Comparison of ENCODE assay signal across 8 cellular contexts in genomic region chr19:35000338-35000646, GRCh38. TPM values are rescaled to one million over a fixed set of nuclear protein-coding genes. Genes with fewer than 3 reads are reported as not detected.
DNase-seq lines count a peak whose midpoint lies in the region; ATAC-seq, FAIRE-seq and TF ChIP-seq lines count a peak whose summit lies in the region.

No MANE protein-coding gene starts in this region.

- H3K27me3 ChIP-seq in CD8-positive, alpha-beta T cell (ENCODE audit: insufficient read depth, low read length): no peaks in the 10 kb centered on the region
- H3K27me3 ChIP-seq in endodermal cell (ENCODE audit: control insufficient read depth, insufficient read depth, low read length, poor library complexity, severe bottlenecking) (no peaks in the 10 kb centered on the region), pancreas (no peaks in the 10 kb centered on the region)

- ATAC-seq in CD8-positive, alpha-beta T cell: no peak
- ATAC-seq in pancreas: no peak

- TF ChIP-seq POLR2A in NB4 (IDR thresholded peaks at IDR 0.05; ENCODE audit: extremely low read depth, insufficient read length): peak; percentile 46

- H3K27me3 Mint-ChIP-seq in CD8-positive, alpha-beta T cell (ENCODE audit: low read depth): no peaks in the 10 kb centered on the region
- H3K27me3 Mint-ChIP-seq in endodermal cell (ENCODE audit: insufficient read depth): no peaks in the 10 kb centered on the region

- no peaks in the 10 kb centered on the region for H3K9me3 ChIP-seq in CD8-positive, alpha-beta T cell (ENCODE audit: low read length)
- H3K9me3 ChIP-seq in endodermal cell (ENCODE audit: control insufficient read depth, low read length) (no peaks in the 10 kb centered on the region), pancreas (no peaks in the 10 kb centered on the region)

- H3K4me1 Mint-ChIP-seq in CD8-positive, alpha-beta T cell (ENCODE audit: low read depth): peaks cover 68% of the 10 kb centered on the region
- H3K4me1 Mint-ChIP-seq in endodermal cell: peaks cover 43% of the 10 kb centered on the region

- 0% methylated on average over 34 of the region's 37 CpGs; no CpG with 5 or more reads in 1 of the 2 experiments for WGBS in endodermal cell (ENCODE audit: insufficient coverage in 1 of 2, insufficient read length in 1 of 2), 2 experiments
- WGBS in pancreas, 2 donors: 0 to 1% methylated on average over 8 to 37 of the region's 37 CpGs

- peaks cover 35% of the 10 kb centered on the region for H3K36me3 Mint-ChIP-seq in CD8-positive, alpha-beta T cell
- peaks cover 15% of the 10 kb centered on the region for H3K36me3 Mint-ChIP-seq in endodermal cell (ENCODE audit: low read depth)

- DNase-seq in CD8-positive, alpha-beta T cell: no peak
- DNase-seq in NB4 (ENCODE audit: low read depth) (no peak), endodermal cell (no peak), pancreas (no peak), NCI-H526 (lab: John Stamatoyannopoulos, UW) (no peak), NCI-H2081 treated with DMSO at 0.1 percent for 48 hours (lab: John Stamatoyannopoulos, UW) (no peak), iPS-NIHi7 (ENCODE audit: extremely low spot score) (no peak), COLO829 (ENCODE audit: low spot score) (no peak)

- POLR2A ChIA-PET in CD8-positive, alpha-beta T cell (lab: Charles Lee): interaction anchor here (0.6 to 3.5 kb wide), 5 partner anchors 13 to 582 kb away, joined by 3 to 60 read pairs (median 13); no protein-coding TSS in a partner anchor

- no peaks in the 10 kb centered on the region for H3K9me3 Mint-ChIP-seq in CD8-positive, alpha-beta T cell
- H3K9me3 Mint-ChIP-seq in endodermal cell: no peaks in the 10 kb centered on the region

- H3K4me3 ChIP-seq in CD8-positive, alpha-beta T cell (ENCODE audit: low read depth, low read length): peak overlapping the region; percentile 41
- H3K4me3 ChIP-seq in NB4 (ENCODE audit: low read depth, low read length): no peak overlapping the region
- H3K4me3 ChIP-seq in endodermal cell (ENCODE audit: low read length): peak overlapping the region; percentile 79
- H3K4me3 ChIP-seq in pancreas: peak overlapping the region; percentile 76 to 95 (median 88)

- H3K27ac ChIP-seq in CD8-positive, alpha-beta T cell (ENCODE audit: low read depth, low read length): peak overlapping the region; percentile 86
- H3K27ac ChIP-seq in endodermal cell (ENCODE audit: low read depth, low read length) (no peak overlapping the region), pancreas (peak overlapping the region; percentile 88 to 99 (median 95))

- no peak for TF ChIP-seq CTCF in CD8-positive, alpha-beta T cell (IDR thresholded peaks at IDR 0.05)
- TF ChIP-seq CTCF in NB4 (IDR thresholded peaks at IDR 0.05; ENCODE audit: low read depth, low read length) (no peak), endodermal cell (conservative IDR thresholded peaks at IDR 0.05) (no peak), pancreas (IDR thresholded peaks at IDR 0.05) (no peak)

- H3K4me3 Mint-ChIP-seq in CD8-positive, alpha-beta T cell: peak overlapping the region; percentile 39
- peak overlapping the region; percentile 85 for H3K4me3 Mint-ChIP-seq in endodermal cell

- CTCF ChIA-PET in CD8-positive, alpha-beta T cell (lab: Charles Lee): interaction anchor here (1.4 to 5.5 kb wide), 4 partner anchors 13 to 37 kb away, joined by 4 to 68 read pairs (median 26); no protein-coding TSS in a partner anchor

- H3K36me3 ChIP-seq in CD8-positive, alpha-beta T cell (ENCODE audit: insufficient read depth, low read length): peaks cover 10% of the 10 kb centered on the region
- H3K36me3 ChIP-seq in endodermal cell (ENCODE audit: control insufficient read depth, insufficient read depth, low read length): peaks cover 5% of the 10 kb centered on the region
- H3K36me3 ChIP-seq in pancreas: no peaks in the 10 kb centered on the region

- peaks cover 78% of the 10 kb centered on the region for H3K4me1 ChIP-seq in CD8-positive, alpha-beta T cell (ENCODE audit: insufficient read depth, low read length)
- H3K4me1 ChIP-seq in endodermal cell (ENCODE audit: control insufficient read depth, insufficient read depth, low read length) (no peaks in the 10 kb centered on the region), pancreas (peaks cover 3 to 33% (median 23%) of the 10 kb centered on the region in 3 donors)

- H3K27ac Mint-ChIP-seq in CD8-positive, alpha-beta T cell: no peak overlapping the region
- no peak overlapping the region for H3K27ac Mint-ChIP-seq in endodermal cell

- FAIRE-seq in pancreas (lab: Jason Lieb, UNC): no peak

- intact Hi-C loops in CD8-positive, alpha-beta T cell (cut with DNase I, micrococcal nuclease): loop anchor here in 1 of 2 experiments (5.0 kb wide), 1 partner anchor 212 kb away; no protein-coding TSS in a partner anchor
- intact Hi-C loops in pancreas (cut with DNase I): no loop called here

- H3K9ac ChIP-seq in endodermal cell (ENCODE audit: extremely low read depth, low read length, poor library complexity, severe bottlenecking): no peak overlapping the region

RNA-seq across cellular contexts. Expression of gene GRAMD1A, which starts 0.2 kb away (rescaled TPM):
- total RNA-seq in CD8-positive, alpha-beta T cell: 100 to 1,000 TPM; 207 to 221 TPM
- total RNA-seq in endodermal cell (100 to 1,000 TPM; 115 to 137 TPM), pancreas (10 to 100 TPM; 47.3 to 97.2 (median 87.4) TPM)
- 101 TPM for polyA plus RNA-seq in endodermal cell (2013, experiment 1 of 2)
- 87.3 TPM for polyA plus RNA-seq in endodermal cell (2013, experiment 2 of 2)
- polyA plus RNA-seq in pancreas: 100 to 1,000 TPM in 1 of 2 donors, 10 to 100 TPM in 1; 49.7 to 137 TPM

RNA-seq across cellular contexts. Expression of gene SCN1B, which starts 30.0 kb away (rescaled TPM):
- total RNA-seq in CD8-positive, alpha-beta T cell: 1 to 10 TPM; 1.9 to 2.3 TPM
- total RNA-seq in endodermal cell (1 to 10 TPM; 1.4 to 1.5 TPM), pancreas (10 to 100 TPM in 1 of 6 donors, 1 to 10 TPM in 5; 2.9 to 11.0 (median 4.4) TPM)
- polyA plus RNA-seq in endodermal cell (2013, experiment 1 of 2): 1.7 TPM
- 2.5 TPM for polyA plus RNA-seq in endodermal cell (2013, experiment 2 of 2)
- 10 to 100 TPM; 14.0 to 15.1 TPM for polyA plus RNA-seq in pancreas

RNA-seq across cellular contexts. Expression of gene ZNF792, which starts 36.3 kb away (rescaled TPM):
- 1 to 10 TPM; 5.0 to 5.7 TPM for total RNA-seq in CD8-positive, alpha-beta T cell
- 10 to 100 TPM; 30.2 to 32.1 TPM for total RNA-seq in endodermal cell
- 4.6 TPM for polyA plus RNA-seq in endodermal cell (2013, experiment 1 of 2)
- polyA plus RNA-seq in endodermal cell (2013, experiment 2 of 2): 5.4 TPM
- 1 to 10 TPM; 1.5 to 6.4 (median 2.6) TPM for total RNA-seq in pancreas
- polyA plus RNA-seq in pancreas: 1 to 10 TPM; 1.0 to 1.6 TPM

RNA-seq across cellular contexts. Expression of gene HPN, which starts 41.2 kb away (rescaled TPM):
- not detected for total RNA-seq in CD8-positive, alpha-beta T cell
- total RNA-seq in endodermal cell (10 to 100 TPM; 29.0 to 49.6 TPM), pancreas (100 to 1,000 TPM in 4 of 6 donors, 10 to 100 TPM in 2; 93.0 to 146 (median 118) TPM)
- polyA plus RNA-seq in endodermal cell (2013, experiment 1 of 2): 2.7 TPM
- 2.8 TPM for polyA plus RNA-seq in endodermal cell (2013, experiment 2 of 2)
- 100 to 1,000 TPM; 208 to 238 TPM for polyA plus RNA-seq in pancreas

Comparison
In these comparisons a context has a peak if more than half of its experiments do, and no peak if none do; other contexts are left out.
1. RNA of gene ZNF792, which starts 36.3 kb away (total RNA-seq): 30.2 to 32.1 TPM in endodermal cell; 5.0 to 5.7 TPM in CD8-positive, alpha-beta T cell and 1.5 to 6.4 TPM in pancreas; every median in the first group is over 4 times any median in the second.